ENCODE assay signal across 8 cellular contexts in genomic region chrX:72573158-72573511, GRCh38. TPM values are rescaled to one million over a fixed set of nuclear protein-coding genes. Genes with fewer than 3 reads are reported as not detected.
DNase-seq lines count a peak whose midpoint lies in the region; ATAC-seq and TF ChIP-seq lines count a peak whose summit lies in the region.

No MANE protein-coding gene starts in this region.

- TF ChIP-seq CTCF in AG10803 (conservative IDR thresholded peaks at IDR 0.05; ENCODE audit: low read length) (no peak), endodermal cell (conservative IDR thresholded peaks at IDR 0.05) (no peak)

- peaks cover 7% of the 10 kb centered on the region for H3K36me3 ChIP-seq in endodermal cell (ENCODE audit: control insufficient read depth, insufficient read depth, low read length)

- 0% methylated on average over 5 of the region's 7 CpGs; no CpG with 5 or more reads in 1 of the 2 experiments for WGBS in endodermal cell (ENCODE audit: insufficient coverage in 1 of 2, insufficient read length in 1 of 2), 2 experiments

- H3K4me3 ChIP-seq in AG10803 (ENCODE audit: low read length): peak overlapping the region; percentile 80
- H3K4me3 ChIP-seq in endodermal cell (ENCODE audit: low read length): peak overlapping the region; percentile 96

- peak; percentile 24 for ATAC-seq in GM21367 (IDR thresholded peaks at IDR 0.05; ENCODE audit: unreplicated experiment)

- peak overlapping the region; percentile 71 for H3K9ac ChIP-seq in endodermal cell (ENCODE audit: extremely low read depth, low read length, poor library complexity, severe bottlenecking)

- H3K27ac ChIP-seq in endodermal cell (ENCODE audit: low read depth, low read length): no peak overlapping the region

- H3K4me1 Mint-ChIP-seq in IgD-negative memory B cell (peaks cover 0 to 5% (median 5%) of the 10 kb centered on the region in 3 donors), endodermal cell (peaks cover 3% of the 10 kb centered on the region)

- H3K36me3 Mint-ChIP-seq in IgD-negative memory B cell (no peaks in the 10 kb centered on the region), endodermal cell (ENCODE audit: low read depth) (peaks cover 8% of the 10 kb centered on the region)

- H3K9me3 Mint-ChIP-seq in IgD-negative memory B cell: no peaks in the 10 kb centered on the region
- peaks cover 61% of the 10 kb centered on the region for H3K9me3 Mint-ChIP-seq in endodermal cell

- H3K27me3 Mint-ChIP-seq in IgD-negative memory B cell: peaks cover 4% of the 10 kb centered on the region
- H3K27me3 Mint-ChIP-seq in endodermal cell (ENCODE audit: insufficient read depth): peaks cover 10% of the 10 kb centered on the region

- H3K4me1 ChIP-seq in endodermal cell (ENCODE audit: control insufficient read depth, insufficient read depth, low read length): no peaks in the 10 kb centered on the region

- no peaks in the 10 kb centered on the region for H3K27me3 ChIP-seq in endodermal cell (ENCODE audit: control insufficient read depth, insufficient read depth, low read length, poor library complexity, severe bottlenecking)

- H3K27ac Mint-ChIP-seq in IgD-negative memory B cell (peak overlapping the region; percentile 5 to 85 (median 72)), endodermal cell (no peak overlapping the region)

- DNase-seq in AG10803 (ENCODE audit: low read depth) (no peak), endodermal cell (no peak), renal cortical epithelial cell (ENCODE audit: low read depth) (peak; percentile 0), NCI-H187 treated with DMSO at 0.1 percent for 48 hours (lab: John Stamatoyannopoulos, UW) (no peak), HT-29 (ENCODE audit: low spot score) (no peak)
- DNase-seq in stimulated activated CD4-positive, alpha-beta T cell treated with anti-CD3 and anti-CD28 coated beads, Interleukin-1b, Interleukin-23, amount 100 ng/mL, for 48 hours: no peak

- no peaks in the 10 kb centered on the region for H3K9me3 ChIP-seq in endodermal cell (ENCODE audit: control insufficient read depth, low read length)

- H3K4me3 Mint-ChIP-seq in IgD-negative memory B cell (peak overlapping the region; percentile 94 to 97 (median 94)), endodermal cell (peak overlapping the region; percentile 83)

RNA-seq across cellular contexts. Expression of gene HDAC8, which starts 0.5 kb away (rescaled TPM):
- 18.7 TPM for polyA plus RNA-seq in IgD-negative memory B cell
- total RNA-seq in endodermal cell: 10 to 100 TPM; 33.3 to 33.9 TPM
- 22.0 TPM for polyA plus RNA-seq in endodermal cell (2013, experiment 1 of 2)
- polyA plus RNA-seq in endodermal cell (2013, experiment 2 of 2): 23.1 TPM
- total RNA-seq in renal cortical epithelial cell: 28.0 and 48.0 TPM in 2 replicates
- 19.7 and 20.8 TPM in 2 replicates for total RNA-seq in HT-29 (2014; rRNA removed; shearing (Covaris generic))
